ENCODE assay signal across 13 cellular contexts in genomic region chr2:10487144-10488104, GRCh38. TPM values are rescaled to one million over a fixed set of nuclear protein-coding genes. Genes with fewer than 3 reads are reported as not detected.
DNase-seq lines count a peak whose midpoint lies in the region; ATAC-seq, FAIRE-seq and TF ChIP-seq lines count a peak whose summit lies in the region.
"Had no signal": no experiment of that assay in that cellular context is flagged by ENCODE, and none has a peak within 500 bp of the region (broad histone marks: within the 10 kb centered on the region; RNA-seq: fewer than 3 reads in every experiment).

No MANE protein-coding gene starts in this region.

- peak overlapping the region; percentile 1; the same call in 1 of the 2 replicates for H2AFZ ChIP-seq in GM23338

- DNase-seq in NCI-H146 (lab: John Stamatoyannopoulos, UW) (peak; percentile 34), NCI-H146 treated with DMSO at 0.1 percent for 48 hours (lab: John Stamatoyannopoulos, UW; ENCODE audit: unreplicated experiment) (no peak), GM23338 (ENCODE audit: low spot score) (no peak), pancreas (peak in 1 of 6 donors; percentile 44), psoas muscle (no peak), anterior cingulate cortex (lab: John Stamatoyannopoulos, UW) (no peak)
- DNase-seq in central memory CD8-positive, alpha-beta T cell (ENCODE audit: low spot score in 2 of 2), result no peak
- DNase-seq: activated CD8-positive, alpha-beta T cell treated with anti-CD3 and anti-CD28 coated beads for 36 hours; ovary; T-helper 1 cell had no signal

- H3K4me3 Mint-ChIP-seq in GM23338, result no peak overlapping the region
- H3K4me3 Mint-ChIP-seq in central memory CD8-positive, alpha-beta T cell, result peak overlapping the region; percentile 31
- H3K4me3 Mint-ChIP-seq: activated CD8-positive, alpha-beta T cell treated with anti-CD3 and anti-CD28 coated beads for 36 hours had no signal

- no peak for FAIRE-seq in pancreas (lab: Jason Lieb, UNC)

- no peaks in the 10 kb centered on the region for H4K20me1 ChIP-seq in GM23338 (replicated peaks; ENCODE audit: insufficient read depth)

- H3K27me3 Mint-ChIP-seq in GM23338 (ENCODE audit: insufficient read depth, low read depth, poor library complexity), result peaks cover 6% of the 10 kb centered on the region
- H3K27me3 Mint-ChIP-seq in central memory CD8-positive, alpha-beta T cell, result peaks cover 7% of the 10 kb centered on the region

- peaks cover 8% of the 10 kb centered on the region; the same call in 2 of the 3 replicates for H3K9me3 Mint-ChIP-seq in GM23338
- H3K9me3 Mint-ChIP-seq in central memory CD8-positive, alpha-beta T cell, result peaks cover 6% of the 10 kb centered on the region

- H3K4me1 Mint-ChIP-seq in GM23338, result no peaks in the 10 kb centered on the region
- peaks cover 21% of the 10 kb centered on the region for H3K4me1 Mint-ChIP-seq in central memory CD8-positive, alpha-beta T cell

- H3K27ac Mint-ChIP-seq in GM23338, result no peak overlapping the region
- peak overlapping the region; percentile 81 for H3K27ac Mint-ChIP-seq in central memory CD8-positive, alpha-beta T cell (ENCODE audit: low read depth)
- H3K27ac Mint-ChIP-seq: activated CD8-positive, alpha-beta T cell treated with anti-CD3 and anti-CD28 coated beads for 36 hours had no signal

- H3K79me2 ChIP-seq in GM23338 (replicated peaks; ENCODE audit: insufficient read depth), result no peaks in the 10 kb centered on the region

- no peaks in the 10 kb centered on the region for H3F3A ChIP-seq in GM23338 (replicated peaks; ENCODE audit: low read depth)

- TF ChIP-seq CTCF in GM23338 (conservative IDR thresholded peaks at IDR 0.05; ENCODE audit: low read depth in 2 of 2) (no peak), pancreas (IDR thresholded peaks at IDR 0.05) (no peak), psoas muscle (IDR thresholded peaks at IDR 0.05) (no peak)

- intact Hi-C loops in pancreas (cut with DNase I) (no loop called here), psoas muscle (cut with DNase I) (no loop called here)

- H3K9me2 ChIP-seq in GM23338 (ENCODE audit: insufficient read depth), result no peaks in the 10 kb centered on the region

- H3K9me3 ChIP-seq in pancreas (no peaks in the 10 kb centered on the region), psoas muscle (no peaks in the 10 kb centered on the region)
- H3K9me3 ChIP-seq: adrenal gland, ovary, thoracic aorta had no signal

- H3K36me3 Mint-ChIP-seq in GM23338 (ENCODE audit: low read depth), result 0 out of 3 replicates have a peak, but pooled peaks cover 4% of the 10 kb centered on the region
- peaks cover 5% of the 10 kb centered on the region for H3K36me3 Mint-ChIP-seq in central memory CD8-positive, alpha-beta T cell (ENCODE audit: insufficient read depth)

- WGBS in pancreas, 2 donors, result 60 to 63% methylated on average over 17 of the region's 17 CpGs
- 56 to 63% (median 62%) methylated on average over 16 to 17 of the region's 17 CpGs for WGBS in psoas muscle, 3 donors

- H3K27me3 ChIP-seq in GM23338 (ENCODE audit: insufficient read depth), result no peaks in the 10 kb centered on the region
- H3K27me3 ChIP-seq in pancreas, result no peaks in the 10 kb centered on the region
- H3K27me3 ChIP-seq in psoas muscle (ENCODE audit: insufficient read depth in 3 of 3, low read length in 2 of 3), result peaks cover 0 to 12% (median 3%) of the 10 kb centered on the region in 3 donors
- H3K27me3 ChIP-seq: adrenal gland, ovary had no signal

- ATAC-seq in GM23338 (no peak), pancreas (peak in 3 of 4 donors; percentile 35 to 62 (median 43)), HG03097 (IDR thresholded peaks at IDR 0.05; ENCODE audit: low FRiP score, unreplicated experiment) (no peak), psoas muscle (no peak)
- no peak for ATAC-seq in central memory CD8-positive, alpha-beta T cell (replicated peaks; ENCODE audit: extremely low read depth, poor library complexity, severe bottlenecking)
- ATAC-seq: activated CD8-positive, alpha-beta T cell treated with anti-CD3 and anti-CD28 coated beads for 36 hours had no signal

- no peak overlapping the region for H3K27ac ChIP-seq in GM23338 (ENCODE audit: low read depth)
- no peak overlapping the region for H3K27ac ChIP-seq in pancreas
- H3K27ac ChIP-seq in psoas muscle, result no peak overlapping the region
- H3K27ac ChIP-seq: adrenal gland, ovary, thoracic aorta had no signal

- no peak overlapping the region for H3K4me2 ChIP-seq in GM23338

- no peaks in the 10 kb centered on the region for H3K4me1 ChIP-seq in GM23338 (ENCODE audit: insufficient read depth)
- H3K4me1 ChIP-seq in pancreas, result no peaks in the 10 kb centered on the region
- no peaks in the 10 kb centered on the region for H3K4me1 ChIP-seq in psoas muscle
- H3K4me1 ChIP-seq: adrenal gland had no signal

- H3K4me3 ChIP-seq in GM23338 (no peak overlapping the region), pancreas (no peak overlapping the region), psoas muscle (no peak overlapping the region)
- H3K4me3 ChIP-seq: adrenal gland, ovary, thoracic aorta had no signal

- no peaks in the 10 kb centered on the region for H3K36me3 ChIP-seq in GM23338 (ENCODE audit: insufficient read depth)
- H3K36me3 ChIP-seq in pancreas, result no peaks in the 10 kb centered on the region
- H3K36me3 ChIP-seq in psoas muscle (ENCODE audit: insufficient read depth in 1 of 2, low read depth in 1 of 2), result no peaks in the 10 kb centered on the region
- H3K36me3 ChIP-seq: adrenal gland, ovary, thoracic aorta had no signal

TF ChIP-seq in GM23338, 12 proteins besides CTCF, POLR2A, EP300 and RAD21:
- no peak for TF ChIP-seq EZH2 (IDR thresholded peaks at IDR 0.05; ENCODE audit: low read depth, unreplicated experiment)
TF ChIP-seq in GM23338: peak in this region for 0.

RNA-seq across cellular contexts. Expression of gene ODC1, which starts 39.3 kb away (rescaled TPM):
- 70.3 and 85.5 TPM in 2 replicates for total RNA-seq in GM23338 (2014; rRNA removed; shearing (Covaris generic))
- polyA plus RNA-seq in GM23338 (2016; fragmentation: Nextera tagmentation; extraction: Ambion mirVana) (23.3 and 24.2 TPM in 2 replicates), pancreas (10 to 100 TPM in 1 of 2 donors, 1 to 10 TPM in 1; 9.3 to 29.5 TPM), psoas muscle (100 to 1,000 TPM; 106 to 226 (median 208) TPM)
- total RNA-seq in pancreas (10 to 100 TPM; 12.9 to 52.2 (median 28.5) TPM), psoas muscle (100 to 1,000 TPM in 1 of 4 donors, 10 to 100 TPM in 3; 56.8 to 143 (median 92.2) TPM)

Comparison
In these comparisons a context has a peak if more than half of its experiments do, and no peak if none do; other contexts are left out.
1. ATAC-seq: peak in pancreas (3 of 4); none in GM23338 (single experiment), central memory CD8-positive, alpha-beta T cell (single experiment), HG03097 (single experiment) and psoas muscle (0 of 4).